In the genomic region with DNA sequence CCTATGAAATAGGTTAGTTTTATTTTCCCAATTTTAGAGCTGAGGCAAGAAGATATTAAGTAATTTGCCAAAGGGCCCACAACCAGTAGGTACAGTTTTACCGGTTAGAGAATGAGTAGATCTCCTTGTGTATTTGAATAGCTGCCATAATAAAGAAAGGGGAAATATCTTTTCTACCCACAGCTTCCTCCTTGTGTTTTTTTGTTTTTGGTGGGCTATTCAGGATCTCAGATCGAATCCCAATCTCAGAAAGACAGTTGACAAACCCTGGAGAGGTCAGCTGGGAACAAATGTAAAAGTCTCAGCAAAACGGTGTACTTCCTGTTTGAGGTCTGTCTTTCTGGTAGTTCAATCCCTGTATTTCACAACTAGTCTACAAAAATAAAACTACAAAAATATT, we compare ENCODE assay signal across 8 cellular contexts. TPM values are rescaled to one million over a fixed set of nuclear protein-coding genes. Genes with fewer than 3 reads are reported as not detected.
DNase-seq lines count a peak whose midpoint lies in the region; ATAC-seq and TF ChIP-seq lines count a peak whose summit lies in the region.

No MANE protein-coding gene starts in this region.

- 54 to 61% (median 56%) methylated on average over 3 of the region's 3 CpGs for WGBS in adrenal gland, 4 donors

- DNase-seq in adrenal gland: peak in 1 of 7 donors; percentile 9
- DNase-seq in ACHN: no peak
- DNase-seq in NK-92 (lab: John Stamatoyannopoulos, UW; ENCODE audit: unreplicated experiment): no peak
- no peak for DNase-seq in DMS 273 treated with DMSO at 0.1 percent for 48 hours (lab: John Stamatoyannopoulos, UW)

- H3K9me3 ChIP-seq in adrenal gland (replicated peaks in 1 of 3): no peaks in the 10 kb centered on the region
- H3K9me3 ChIP-seq in neutrophil: no peaks in the 10 kb centered on the region

- H3K36me3 ChIP-seq in adrenal gland (replicated peaks in 1 of 2): no peaks in the 10 kb centered on the region
- no peaks in the 10 kb centered on the region for H3K36me3 ChIP-seq in neutrophil

- no peak for TF ChIP-seq POLR2A in adrenal gland (IDR thresholded peaks at IDR 0.05)

- in situ Hi-C loops in ACHN (cut with HindIII; ENCODE audit: low pct_ligation_motif_present, low pct_unique_long_range_greater_than_20kb, low sequenced_read_pairs): no loop called here

- ATAC-seq in GM18909 (IDR thresholded peaks at IDR 0.05; ENCODE audit: poor library complexity, unreplicated experiment) (peak; percentile 36), HG03159 (IDR thresholded peaks at IDR 0.05; ENCODE audit: unreplicated experiment) (peak; percentile 38), GM18867 (IDR thresholded peaks at IDR 0.05; ENCODE audit: unreplicated experiment) (no peak)

- H3K4me3 ChIP-seq in adrenal gland: no peak overlapping the region
- peak overlapping the region; percentile 43 to 46 for H3K4me3 ChIP-seq in neutrophil (ENCODE audit: low read depth in 1 of 2, low read length in 1 of 2)

- H3K27me3 ChIP-seq in adrenal gland (no peaks in the 10 kb centered on the region), neutrophil (no peaks in the 10 kb centered on the region)

- H3K27ac ChIP-seq in adrenal gland: peak overlapping the region in 3 of 5 donors; percentile 16 to 52 (median 35)
- peak overlapping the region; percentile 93 for H3K27ac ChIP-seq in neutrophil

- TF ChIP-seq CTCF in adrenal gland (IDR thresholded peaks at IDR 0.05): no peak
- TF ChIP-seq CTCF in neutrophil (IDR thresholded peaks at IDR 0.05): no peak

- H3K4me1 ChIP-seq in adrenal gland (replicated peaks in 1 of 2) (peaks cover 0 to 34% of the 10 kb centered on the region in 2 donors), neutrophil (ENCODE audit: control insufficient read depth in 1 of 2, insufficient read depth in 1 of 2, low read depth in 1 of 2, low read length in 1 of 2) (peaks cover 64 to 73% of the 10 kb centered on the region in 2 experiments)

- intact Hi-C loops in adrenal gland (cut with DNase I): no loop called here

RNA-seq across cellular contexts. Expression of gene SLC31A1, which starts 11.8 kb away (rescaled TPM):
- total RNA-seq in adrenal gland: 10 to 100 TPM; 19.8 to 99.5 (median 28.4) TPM
- 100 to 1,000 TPM in 1 of 3 donors, 10 to 100 TPM in 2; 10.2 to 105 (median 16.3) TPM for polyA plus RNA-seq in adrenal gland

RNA-seq across cellular contexts. Expression of gene FKBP15, which starts 12.1 kb away (rescaled TPM):
- total RNA-seq in adrenal gland: 10 to 100 TPM; 22.2 to 38.1 (median 31.9) TPM
- polyA plus RNA-seq in adrenal gland: 10 to 100 TPM; 14.1 to 30.2 (median 16.0) TPM

RNA-seq across cellular contexts. Expression of gene CDC26, which starts 42.2 kb away (rescaled TPM):
- total RNA-seq in adrenal gland: 10 to 100 TPM; 25.7 to 40.1 (median 28.5) TPM
- 10 to 100 TPM; 26.7 to 63.7 (median 29.8) TPM for polyA plus RNA-seq in adrenal gland

RNA-seq across cellular contexts. Expression of gene PRPF4, which starts 42.3 kb away (rescaled TPM):
- total RNA-seq in adrenal gland: 10 to 100 TPM; 14.3 to 36.5 (median 22.7) TPM
- 10 to 100 TPM in 2 of 3 donors, 1 to 10 TPM in 1; 9.6 to 37.9 (median 11.7) TPM for polyA plus RNA-seq in adrenal gland

Comparison
In these comparisons a context has a peak if more than half of its experiments do, and no peak if none do; other contexts are left out.
1. H3K4me3 ChIP-seq: peak in neutrophil (2 of 2); none in adrenal gland (0 of 4).